1 cellular context compared by ENCODE assay signal in the genomic region with DNA sequence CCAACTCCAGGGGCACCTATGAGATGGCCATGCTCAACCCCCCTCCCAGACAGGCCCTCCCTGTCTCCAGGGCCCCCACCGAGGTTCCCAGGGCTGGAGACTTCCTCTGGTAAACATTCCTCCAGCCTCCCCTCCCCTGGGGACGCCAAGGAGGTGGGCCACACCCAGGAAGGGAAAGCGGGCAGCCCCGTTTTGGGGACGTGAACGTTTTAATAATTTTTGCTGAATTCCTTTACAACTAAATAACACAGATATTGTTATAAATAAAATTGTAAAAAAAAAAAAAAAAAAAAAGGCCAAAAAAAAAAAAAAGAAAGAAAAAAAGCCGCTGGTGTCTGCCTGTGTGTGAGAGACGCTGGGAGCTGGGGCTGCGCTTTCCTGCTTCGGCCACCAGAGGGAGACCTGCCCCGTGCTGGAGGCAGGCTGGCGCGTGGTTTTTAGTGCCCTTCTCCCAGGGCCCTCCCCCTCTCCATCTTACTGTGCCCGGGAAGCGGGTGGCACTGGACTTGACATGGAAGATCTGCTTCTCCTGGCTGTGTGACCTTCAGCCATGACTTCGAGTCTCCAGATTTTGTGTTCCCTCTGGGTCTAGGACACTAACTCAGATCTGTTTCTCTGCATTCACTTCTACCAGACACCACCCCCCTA.
A peak's percentile ranks its signal among the peaks of the same experiment; 100 is the strongest.
TF ChIP-seq lines count a peak whose summit lies in the region.

No MANE protein-coding gene starts in this region.

TF ChIP-seq in H1, 55 proteins besides CTCF, POLR2A, EP300 and RAD21:
- TF ChIP-seq YY1 (IDR thresholded peaks at IDR 0.05; ENCODE audit: low read depth, low read length) (peak; percentile 19; the same call in 1 of the 2 replicates), SIX5 (IDR thresholded peaks at IDR 0.05; ENCODE audit: low read depth, low read length) (no peak), JUND (IDR thresholded peaks at IDR 0.05; ENCODE audit: low read length) (peak; percentile 44; the same call in 1 of the 2 replicates), EZH2 (IDR thresholded peaks at IDR 0.05; ENCODE audit: low read depth, low read length, severe bottlenecking) (no peak), CREB1 (IDR thresholded peaks at IDR 0.05) (peak; percentile 24; the same call in 1 of the 2 replicates), SRF (IDR thresholded peaks at IDR 0.05; ENCODE audit: low read depth, low read length) (no peak), GTF2F1 (IDR thresholded peaks at IDR 0.05; ENCODE audit: borderline replicate concordance, low read depth, low read length) (0 out of 2 replicates have a peak, but pooled peaks have one; percentile 24), TCF12 (IDR thresholded peaks at IDR 0.05; ENCODE audit: low read depth, low read length) (no peak), ATF2 (IDR thresholded peaks at IDR 0.05; ENCODE audit: low read length) (0 out of 2 replicates have a peak, but pooled peaks have one; percentile 17), NANOG (IDR thresholded peaks at IDR 0.05; ENCODE audit: insufficient read depth, low read depth, low read length, poor library complexity, severe bottlenecking) (peak; percentile 1)
- TF ChIP-seq, protein P1, sequence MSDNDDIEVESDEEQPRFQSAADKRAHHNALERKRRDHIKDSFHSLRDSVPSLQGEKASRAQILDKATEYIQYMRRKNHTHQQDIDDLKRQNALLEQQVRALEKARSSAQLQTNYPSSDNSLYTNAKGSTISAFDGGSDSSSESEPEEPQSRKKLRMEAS (IDR thresholded peaks at IDR 0.05): peak; percentile 90
